ENCODE assay signal across 1 cellular context in the genomic region with DNA sequence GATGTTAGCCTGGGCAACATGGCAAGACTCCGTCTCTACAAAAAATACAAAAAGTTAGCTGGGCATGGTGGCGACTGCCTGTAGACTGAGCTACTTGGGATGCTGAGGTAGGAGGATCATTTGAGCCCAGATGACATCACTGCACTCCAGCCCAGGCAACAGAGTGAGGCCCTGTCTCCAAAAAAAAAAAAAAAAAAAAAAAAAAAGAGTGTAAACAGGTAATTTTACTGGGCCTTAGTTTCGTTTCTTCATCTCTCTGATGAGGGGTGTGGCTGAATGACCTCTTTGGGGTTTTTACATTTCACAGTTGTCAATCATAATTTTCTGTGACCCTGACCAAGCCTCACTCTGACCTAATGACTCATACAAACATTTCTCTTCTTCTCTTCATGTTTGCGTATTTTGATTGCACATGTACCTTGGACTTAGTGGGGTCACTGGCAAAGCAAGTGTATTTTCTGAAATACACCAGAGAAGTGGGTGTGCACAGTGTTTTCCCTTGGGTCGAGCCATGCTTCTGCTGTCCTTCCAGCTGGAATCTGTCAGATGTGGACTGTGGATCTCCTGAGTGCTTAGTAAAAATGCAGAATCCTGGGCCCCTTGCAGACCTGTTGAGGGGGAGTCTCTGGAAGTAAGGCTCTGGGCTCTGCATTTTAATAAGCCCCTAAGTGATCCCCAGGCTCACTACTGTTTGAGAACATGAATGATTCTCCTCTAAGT.
TF ChIP-seq lines count a peak whose summit lies in the region.

No MANE protein-coding gene starts in this region.

TF ChIP-seq in HepG2, 621 proteins besides CTCF, POLR2A, EP300 and RAD21 (continued from another document):
- TF ChIP-seq MYC (CRISPR knock-in tag; IDR thresholded peaks at IDR 0.05; ENCODE audit: borderline replicate concordance) (0 out of 2 replicates have a peak, but pooled peaks have one; percentile 35), ZNF382 (CRISPR knock-in tag; IDR thresholded peaks at IDR 0.05; ENCODE audit: borderline replicate concordance) (no peak), ZBTB7B (CRISPR knock-in tag; IDR thresholded peaks at IDR 0.05) (peak; percentile 69; the same call in 1 of the 2 replicates), ZNF292 (CRISPR knock-in tag; IDR thresholded peaks at IDR 0.05; ENCODE audit: borderline replicate concordance, low read depth) (peak; percentile 66; the same call in 1 of the 2 replicates), ZNF44 (CRISPR knock-in tag; IDR thresholded peaks at IDR 0.05) (no peak), SPEN (CRISPR knock-in tag; IDR thresholded peaks at IDR 0.05; ENCODE audit: low read depth) (no peak; the same call in 1 of the 2 replicates), ZNF549 (CRISPR knock-in tag; IDR thresholded peaks at IDR 0.05) (no peak), TEAD2 (CRISPR knock-in tag; IDR thresholded peaks at IDR 0.05) (no peak), ZNF547 (CRISPR knock-in tag; IDR thresholded peaks at IDR 0.05) (no peak), SMYD3 (CRISPR knock-in tag; IDR thresholded peaks at IDR 0.05) (peak; percentile 89), CENPT (CRISPR knock-in tag; IDR thresholded peaks at IDR 0.05; ENCODE audit: low read depth) (no peak), ZNF724P (CRISPR knock-in tag; IDR thresholded peaks at IDR 0.05; ENCODE audit: borderline replicate concordance) (no peak), MEF2D (CRISPR knock-in tag; IDR thresholded peaks at IDR 0.05) (peak; percentile 89), ATF7 (IDR thresholded peaks at IDR 0.05) (peak; percentile 78; the same call in 1 of the 2 replicates), ATF7 (CRISPR knock-in tag; IDR thresholded peaks at IDR 0.05) (peak; percentile 73; the same call in 1 of the 2 replicates), ZFP36 (IDR thresholded peaks at IDR 0.05; ENCODE audit: borderline replicate concordance, low read depth, low read length, partially characterized antibody) (no peak), SMC3 (IDR thresholded peaks at IDR 0.05; ENCODE audit: low read length) (no peak; the same call in 1 of the 2 replicates), ZSCAN25 (CRISPR knock-in tag; IDR thresholded peaks at IDR 0.05) (peak; percentile 1; the same call in 1 of the 2 replicates), ONECUT2 (CRISPR knock-in tag; IDR thresholded peaks at IDR 0.05) (no peak), CCDC6 (CRISPR knock-in tag; IDR thresholded peaks at IDR 0.05) (peak; percentile 54; the same call in 1 of the 2 replicates), HHEX (CRISPR knock-in tag; IDR thresholded peaks at IDR 0.05) (peak; percentile 80), HDAC2 (CRISPR knock-in tag; IDR thresholded peaks at IDR 0.05) (peak; percentile 91; the same call in 1 of the 2 replicates), ZSCAN21 (CRISPR knock-in tag; IDR thresholded peaks at IDR 0.05; ENCODE audit: borderline replicate concordance) (no peak), ZNF33B (CRISPR knock-in tag; IDR thresholded peaks at IDR 0.05) (no peak), ZKSCAN8 (CRISPR knock-in tag; IDR thresholded peaks at IDR 0.05; ENCODE audit: borderline replicate concordance) (peak; percentile 88; the same call in 1 of the 2 replicates), ZNF556 (CRISPR knock-in tag; IDR thresholded peaks at IDR 0.05; ENCODE audit: borderline replicate concordance) (no peak), ZNF703 (CRISPR knock-in tag; IDR thresholded peaks at IDR 0.05; ENCODE audit: borderline replicate concordance) (peak; percentile 47; the same call in 1 of the 2 replicates), NFIB (CRISPR knock-in tag; IDR thresholded peaks at IDR 0.05; ENCODE audit: borderline replicate concordance) (no peak), NFE2L1 (CRISPR knock-in tag; IDR thresholded peaks at IDR 0.05; ENCODE audit: borderline replicate concordance) (no peak), GTF2F1 (IDR thresholded peaks at IDR 0.05; ENCODE audit: low read length) (no peak)
- TF ChIP-seq, protein P1, sequence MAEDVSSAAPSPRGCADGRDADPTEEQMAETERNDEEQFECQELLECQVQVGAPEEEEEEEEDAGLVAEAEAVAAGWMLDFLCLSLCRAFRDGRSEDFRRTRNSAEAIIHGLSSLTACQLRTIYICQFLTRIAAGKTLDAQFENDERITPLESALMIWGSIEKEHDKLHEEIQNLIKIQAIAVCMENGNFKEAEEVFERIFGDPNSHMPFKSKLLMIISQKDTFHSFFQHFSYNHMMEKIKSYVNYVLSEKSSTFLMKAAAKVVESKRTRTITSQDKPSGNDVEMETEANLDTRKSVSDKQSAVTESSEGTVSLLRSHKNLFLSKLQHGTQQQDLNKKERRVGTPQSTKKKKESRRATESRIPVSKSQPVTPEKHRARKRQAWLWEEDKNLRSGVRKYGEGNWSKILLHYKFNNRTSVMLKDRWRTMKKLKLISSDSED (CRISPR knock-in tag; IDR thresholded peaks at IDR 0.05) = no peak
- TF ChIP-seq, protein P2, sequence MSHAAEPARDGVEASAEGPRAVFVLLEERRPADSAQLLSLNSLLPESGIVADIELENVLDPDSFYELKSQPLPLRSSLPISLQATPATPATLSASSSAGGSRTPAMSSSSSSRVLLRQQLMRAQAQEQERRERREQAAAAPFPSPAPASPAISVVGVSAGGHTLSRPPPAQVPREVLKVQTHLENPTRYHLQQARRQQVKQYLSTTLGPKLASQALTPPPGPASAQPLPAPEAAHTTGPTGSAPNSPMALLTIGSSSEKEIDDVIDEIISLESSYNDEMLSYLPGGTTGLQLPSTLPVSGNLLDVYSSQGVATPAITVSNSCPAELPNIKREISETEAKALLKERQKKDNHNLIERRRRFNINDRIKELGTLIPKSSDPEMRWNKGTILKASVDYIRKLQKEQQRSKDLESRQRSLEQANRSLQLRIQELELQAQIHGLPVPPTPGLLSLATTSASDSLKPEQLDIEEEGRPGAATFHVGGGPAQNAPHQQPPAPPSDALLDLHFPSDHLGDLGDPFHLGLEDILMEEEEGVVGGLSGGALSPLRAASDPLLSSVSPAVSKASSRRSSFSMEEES (CRISPR knock-in tag; IDR thresholded peaks at IDR 0.05) = peak; percentile 47; the same call in 1 of the 2 replicates
- TF ChIP-seq, protein P3, sequence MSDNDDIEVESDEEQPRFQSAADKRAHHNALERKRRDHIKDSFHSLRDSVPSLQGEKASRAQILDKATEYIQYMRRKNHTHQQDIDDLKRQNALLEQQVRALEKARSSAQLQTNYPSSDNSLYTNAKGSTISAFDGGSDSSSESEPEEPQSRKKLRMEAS (IDR thresholded peaks at IDR 0.05) = peak; percentile 80
- TF ChIP-seq, protein P4, sequence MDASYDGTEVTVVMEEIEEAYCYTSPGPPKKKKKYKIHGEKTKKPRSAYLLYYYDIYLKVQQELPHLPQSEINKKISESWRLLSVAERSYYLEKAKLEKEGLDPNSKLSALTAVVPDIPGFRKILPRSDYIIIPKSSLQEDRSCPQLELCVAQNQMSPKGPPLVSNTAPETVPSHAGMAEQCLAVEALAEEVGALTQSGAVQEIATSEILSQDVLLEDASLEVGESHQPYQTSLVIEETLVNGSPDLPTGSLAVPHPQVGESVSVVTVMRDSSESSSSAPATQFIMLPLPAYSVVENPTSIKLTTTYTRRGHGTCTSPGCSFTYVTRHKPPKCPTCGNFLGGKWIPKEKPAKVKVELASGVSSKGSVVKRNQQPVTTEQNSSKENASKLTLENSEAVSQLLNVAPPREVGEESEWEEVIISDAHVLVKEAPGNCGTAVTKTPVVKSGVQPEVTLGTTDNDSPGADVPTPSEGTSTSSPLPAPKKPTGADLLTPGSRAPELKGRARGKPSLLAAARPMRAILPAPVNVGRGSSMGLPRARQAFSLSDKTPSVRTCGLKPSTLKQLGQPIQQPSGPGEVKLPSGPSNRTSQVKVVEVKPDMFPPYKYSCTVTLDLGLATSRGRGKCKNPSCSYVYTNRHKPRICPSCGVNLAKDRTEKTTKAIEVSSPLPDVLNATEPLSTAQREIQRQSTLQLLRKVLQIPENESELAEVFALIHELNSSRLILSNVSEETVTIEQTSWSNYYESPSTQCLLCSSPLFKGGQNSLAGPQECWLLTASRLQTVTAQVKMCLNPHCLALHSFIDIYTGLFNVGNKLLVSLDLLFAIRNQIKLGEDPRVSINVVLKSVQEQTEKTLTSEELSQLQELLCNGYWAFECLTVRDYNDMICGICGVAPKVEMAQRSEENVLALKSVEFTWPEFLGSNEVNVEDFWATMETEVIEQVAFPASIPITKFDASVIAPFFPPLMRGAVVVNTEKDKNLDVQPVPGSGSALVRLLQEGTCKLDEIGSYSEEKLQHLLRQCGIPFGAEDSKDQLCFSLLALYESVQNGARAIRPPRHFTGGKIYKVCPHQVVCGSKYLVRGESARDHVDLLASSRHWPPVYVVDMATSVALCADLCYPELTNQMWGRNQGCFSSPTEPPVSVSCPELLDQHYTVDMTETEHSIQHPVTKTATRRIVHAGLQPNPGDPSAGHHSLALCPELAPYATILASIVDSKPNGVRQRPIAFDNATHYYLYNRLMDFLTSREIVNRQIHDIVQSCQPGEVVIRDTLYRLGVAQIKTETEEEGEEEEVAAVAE (CRISPR knock-in tag; IDR thresholded peaks at IDR 0.05; ENCODE audit: borderline replicate concordance) = peak; percentile 42; the same call in 1 of the 2 replicates
